ENCODE assay signal across 1 cellular context in genomic region chr5:77812926-77813589, GRCh38.
A peak's percentile ranks its signal among the peaks of the same experiment; 100 is the strongest.
TF ChIP-seq lines count a peak whose summit lies in the region.

No MANE protein-coding gene starts in this region.

TF ChIP-seq in HepG2, 621 proteins besides CTCF, POLR2A, EP300 and RAD21 (continued from another document and continues in another):
- TF ChIP-seq CERS6 (CRISPR knock-in tag; IDR thresholded peaks at IDR 0.05) (no peak), ZNF292 (CRISPR knock-in tag; IDR thresholded peaks at IDR 0.05; ENCODE audit: borderline replicate concordance, low read depth) (peak; percentile 81; the same call in 1 of the 2 replicates), ZNF44 (CRISPR knock-in tag; IDR thresholded peaks at IDR 0.05) (no peak), TFAP4 (IDR thresholded peaks at IDR 0.05; ENCODE audit: borderline replicate concordance, low read depth) (peak; percentile 87; the same call in 1 of the 2 replicates), TBX2 (CRISPR knock-in tag; IDR thresholded peaks at IDR 0.05; ENCODE audit: borderline replicate concordance) (peak; percentile 75; the same call in 1 of the 2 replicates), MTERF4 (CRISPR knock-in tag; IDR thresholded peaks at IDR 0.05) (no peak), ZKSCAN1 (IDR thresholded peaks at IDR 0.05; ENCODE audit: low read length) (no peak), ZBTB1 (CRISPR knock-in tag; IDR thresholded peaks at IDR 0.05; ENCODE audit: borderline replicate concordance) (no peak), ZNF773 (CRISPR knock-in tag; IDR thresholded peaks at IDR 0.05; ENCODE audit: borderline replicate concordance) (0 out of 2 replicates have a peak, but pooled peaks have one; percentile 16), FOXC1 (CRISPR knock-in tag; IDR thresholded peaks at IDR 0.05; ENCODE audit: borderline replicate concordance) (no peak), ZNF276 (CRISPR knock-in tag; IDR thresholded peaks at IDR 0.05; ENCODE audit: low read depth) (peak; percentile 93), UBTF (CRISPR knock-in tag; IDR thresholded peaks at IDR 0.05) (peak; percentile 52), MIXL1 (CRISPR knock-in tag; IDR thresholded peaks at IDR 0.05) (0 out of 2 replicates have a peak, but pooled peaks have one; percentile 68), TEAD2 (CRISPR knock-in tag; IDR thresholded peaks at IDR 0.05) (no peak), SALL1 (CRISPR knock-in tag; IDR thresholded peaks at IDR 0.05) (peak; percentile 97), SIX4 (CRISPR knock-in tag; IDR thresholded peaks at IDR 0.05) (no peak), ISL2 (CRISPR knock-in tag; IDR thresholded peaks at IDR 0.05) (peak; percentile 86), EHMT2 (IDR thresholded peaks at IDR 0.05; ENCODE audit: borderline replicate concordance, low read depth, low read length) (peak; percentile 58; the same call in 1 of the 2 replicates), ZBTB2 (CRISPR knock-in tag; IDR thresholded peaks at IDR 0.05; ENCODE audit: low read depth) (no peak), ZGPAT (CRISPR knock-in tag; IDR thresholded peaks at IDR 0.05) (peak; percentile 67), MED8 (CRISPR knock-in tag; IDR thresholded peaks at IDR 0.05; ENCODE audit: insufficient replicate concordance) (no peak), SCMH1 (CRISPR knock-in tag; IDR thresholded peaks at IDR 0.05; ENCODE audit: borderline replicate concordance) (no peak), ZNF703 (CRISPR knock-in tag; IDR thresholded peaks at IDR 0.05; ENCODE audit: borderline replicate concordance) (no peak; the same call in 1 of the 2 replicates), ZNF136 (CRISPR knock-in tag; IDR thresholded peaks at IDR 0.05; ENCODE audit: low read depth) (no peak), NFAT5 (CRISPR knock-in tag; IDR thresholded peaks at IDR 0.05) (no peak), HNRNPL (IDR thresholded peaks at IDR 0.05; ENCODE audit: low read depth, low read length) (no peak), KDM1A (CRISPR knock-in tag; IDR thresholded peaks at IDR 0.05) (peak; percentile 70; the same call in 1 of the 2 replicates), ZNF674 (CRISPR knock-in tag; IDR thresholded peaks at IDR 0.05; ENCODE audit: low read depth) (no peak), RBFOX2 (IDR thresholded peaks at IDR 0.05; ENCODE audit: low read depth, low read length) (0 out of 2 replicates have a peak, but pooled peaks have one; percentile 25), ARID4A (CRISPR knock-in tag; IDR thresholded peaks at IDR 0.05; ENCODE audit: borderline replicate concordance) (peak; percentile 57; the same call in 1 of the 2 replicates), HDAC6 (IDR thresholded peaks at IDR 0.05; ENCODE audit: low read depth, low read length) (no peak), FUBP1 (CRISPR knock-in tag; IDR thresholded peaks at IDR 0.05; ENCODE audit: borderline replicate concordance) (no peak), ZNF343 (CRISPR knock-in tag; IDR thresholded peaks at IDR 0.05) (no peak), ARHGAP35 (CRISPR knock-in tag; IDR thresholded peaks at IDR 0.05; ENCODE audit: borderline replicate concordance) (no peak), HMG20A (CRISPR knock-in tag; IDR thresholded peaks at IDR 0.05; ENCODE audit: borderline replicate concordance) (peak; percentile 64; the same call in 1 of the 2 replicates), FOSL2 (CRISPR knock-in tag; IDR thresholded peaks at IDR 0.05) (peak; percentile 75)
